Comparison of ENCODE assay signal across 9 cellular contexts in the genomic region with DNA sequence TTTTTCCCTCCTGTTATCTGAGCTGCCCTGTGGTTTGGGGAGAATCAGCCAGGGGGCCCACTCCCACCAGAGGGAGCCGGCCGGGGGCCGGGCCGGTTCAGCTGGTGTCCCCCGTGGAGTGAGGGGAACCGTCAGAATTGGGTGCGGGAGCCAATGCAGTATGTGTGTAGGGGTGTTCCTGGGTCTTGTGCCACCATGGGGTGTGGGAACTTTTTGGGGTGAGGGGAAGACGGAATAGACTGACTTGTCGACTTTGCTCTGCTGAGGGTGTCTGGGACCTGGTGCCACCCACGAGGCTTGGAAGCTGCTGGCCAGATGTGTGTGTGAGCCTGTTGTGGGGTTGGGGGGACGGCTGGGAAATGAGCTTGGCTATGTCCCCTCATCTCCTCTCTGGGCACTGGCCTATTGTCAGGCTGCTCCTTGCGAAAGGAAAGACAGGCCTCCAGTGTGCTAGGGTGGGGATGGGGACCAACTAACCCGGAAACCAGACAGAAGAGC. TPM values are rescaled to one million over a fixed set of nuclear protein-coding genes. Genes with fewer than 3 reads are reported as not detected.
DNase-seq lines count a peak whose midpoint lies in the region; ATAC-seq, FAIRE-seq and TF ChIP-seq lines count a peak whose summit lies in the region.
"Had no signal": no experiment of that assay in that cellular context is flagged by ENCODE, and none has a peak within 500 bp of the region (broad histone marks: within the 10 kb centered on the region; RNA-seq: fewer than 3 reads in every experiment).

No MANE protein-coding gene starts in this region.

- no peaks in the 10 kb centered on the region for H3K27me3 ChIP-seq in heart left ventricle
- no peaks in the 10 kb centered on the region for H3K27me3 ChIP-seq in GM12878 (replicated peaks in 1 of 2; ENCODE audit: control insufficient read depth in 2 of 2, insufficient read depth in 2 of 2, low read length in 1 of 2)
- no peaks in the 10 kb centered on the region for H3K27me3 ChIP-seq in mesenchymal stem cell (ENCODE audit: control insufficient read depth in 1 of 2, insufficient read depth in 1 of 2, low read length in 2 of 2)
- no peaks in the 10 kb centered on the region for H3K27me3 ChIP-seq in aorta (ENCODE audit: control insufficient read depth in 1 of 2, insufficient read depth in 2 of 2, low read length in 1 of 2)

- peak overlapping the region; percentile 65 for H4K91ac ChIP-seq in mesenchymal stem cell (ENCODE audit: low read length)

- peak overlapping the region; percentile 91 for H3K9ac ChIP-seq in GM12878 (ENCODE audit: control insufficient read depth, insufficient read depth, low read length)
- H3K9ac ChIP-seq in mesenchymal stem cell (ENCODE audit: low read length) = peak overlapping the region; percentile 98

- H3K9me3 ChIP-seq in heart left ventricle (no peaks in the 10 kb centered on the region), GM12878 (replicated peaks; ENCODE audit: control insufficient read depth, insufficient read depth, low read length) (no peaks in the 10 kb centered on the region), mesenchymal stem cell (ENCODE audit: control insufficient read depth, low read length) (no peaks in the 10 kb centered on the region), aorta (ENCODE audit: control insufficient read depth, low read length) (no peaks in the 10 kb centered on the region)

- no peak overlapping the region for H2BK5ac ChIP-seq in mesenchymal stem cell (ENCODE audit: low read depth, low read length, poor library complexity, severe bottlenecking)

- H4K20me1 ChIP-seq in GM12878 (ENCODE audit: control insufficient read depth, insufficient read depth) = no peaks in the 10 kb centered on the region

- H3K27ac ChIP-seq in heart left ventricle = peak overlapping the region in 11 of 12 donors; percentile 90 to 99 (median 95)
- peak overlapping the region; percentile 96 for H3K27ac ChIP-seq in GM12878 (ENCODE audit: control insufficient read depth, insufficient read depth)
- no peak overlapping the region for H3K27ac ChIP-seq in mesenchymal stem cell (ENCODE audit: low read length, poor library complexity, severe bottlenecking)
- peak overlapping the region in 1 of 2 donors; percentile 18 for H3K27ac ChIP-seq in aorta (ENCODE audit: low read depth in 1 of 2, low read length in 2 of 2)

- H2AK5ac ChIP-seq in mesenchymal stem cell (ENCODE audit: low read length, severe bottlenecking) = no peak overlapping the region

- WGBS in heart left ventricle, 4 donors = 4 to 10% (median 5%) methylated on average over 11 to 13 of the region's 13 CpGs
- under 1% methylated on average over 13 of the region's 13 CpGs for WGBS in GM12878 (ENCODE audit: insufficient coverage, insufficient replicate concordance, low lambda C conversion rate, missing lambda C conversion rate)
- 8% methylated on average over 12 of the region's 13 CpGs for WGBS in mesenchymal stem cell
- WGBS in aorta, 2 donors = 1 to 2% methylated on average over 13 of the region's 13 CpGs

- H2BK15ac ChIP-seq in mesenchymal stem cell (ENCODE audit: low read depth, poor library complexity, severe bottlenecking) = peak overlapping the region; percentile 89

- H3K4me3 ChIP-seq in heart left ventricle (peak overlapping the region; percentile 76 to 100 (median 88)), GM12878 (peak overlapping the region; percentile 91), mesenchymal stem cell (ENCODE audit: insufficient read depth in 1 of 2, low read depth in 1 of 2, low read length in 2 of 2) (peak overlapping the region; percentile 83 to 88), aorta (ENCODE audit: low read length in 2 of 2) (peak overlapping the region; percentile 73 to 78)

- H3K4me1 ChIP-seq in heart left ventricle = peaks cover 17 to 96% (median 83%) of the 10 kb centered on the region in 12 donors
- peaks cover 45% of the 10 kb centered on the region for H3K4me1 ChIP-seq in GM12878 (ENCODE audit: control insufficient read depth, insufficient read depth, low read length)
- H3K4me1 ChIP-seq in mesenchymal stem cell (ENCODE audit: control insufficient read depth, insufficient read depth, low read depth, low read length) = peaks cover 82% of the 10 kb centered on the region
- peaks cover 0 to 5% of the 10 kb centered on the region in 2 donors for H3K4me1 ChIP-seq in aorta (ENCODE audit: control insufficient read depth in 1 of 2, insufficient read depth in 2 of 2, low read length in 2 of 2)

- H2BK120ac ChIP-seq in mesenchymal stem cell (ENCODE audit: low read depth, low read length) = peak overlapping the region; percentile 77

- DNase-seq in heart left ventricle (peak in 2 of 5 donors; percentile 32), left cardiac atrium (no peak), GM12878 (ENCODE audit: low read depth, low spot score) (no peak), mesenchymal stem cell (no peak), aorta (peak in 1 of 2 donors; percentile 51), OCI-M2 (lab: John Stamatoyannopoulos, UW; ENCODE audit: unreplicated experiment) (no peak), hypothalamus (lab: John Stamatoyannopoulos, UW) (no peak)

- in situ Hi-C loops in GM12878 (cut with MboI) = no loop called here

- TF ChIP-seq POLR2A in heart left ventricle (IDR thresholded peaks at IDR 0.05) (no peak), GM12878 (IDR thresholded peaks at IDR 0.05; ENCODE audit: low read depth, low read length) (no peak; the same call in 1 of the 2 replicates)

- no peaks in the 10 kb centered on the region for H3K36me3 ChIP-seq in heart left ventricle
- H3K36me3 ChIP-seq in GM12878 (ENCODE audit: control insufficient read depth in 2 of 2, insufficient read depth in 2 of 2, low read length in 1 of 2) = no peaks in the 10 kb centered on the region
- no peaks in the 10 kb centered on the region for H3K36me3 ChIP-seq in mesenchymal stem cell (ENCODE audit: control insufficient read depth in 1 of 2, insufficient read depth in 2 of 2, low read depth in 1 of 2, low read length in 2 of 2)
- H3K36me3 ChIP-seq in aorta (ENCODE audit: control insufficient read depth in 1 of 2, insufficient read depth in 2 of 2, low read length in 1 of 2) = no peaks in the 10 kb centered on the region

- SMC1A ChIA-PET in GM12878 (lab: Charles Lee; ENCODE audit: uncharacterized antibody, unreplicated experiment) = interaction anchor here (1.2 to 11.2 kb wide), 3 partner anchors 11 to 36 kb away, joined by 3 to 172 read pairs (median 6); a partner anchor contains a TSS

- H4K8ac ChIP-seq in mesenchymal stem cell (ENCODE audit: low read length) = peak overlapping the region; percentile 56

- peak overlapping the region in 1 of 2 experiments; percentile 8 for H3K14ac ChIP-seq in mesenchymal stem cell (ENCODE audit: low read length in 2 of 2)

- TF ChIP-seq EP300 in GM12878 (IDR thresholded peaks at IDR 0.05; ENCODE audit: borderline replicate concordance in 1 of 2, control insufficient read depth in 1 of 2, low read depth in 2 of 2, low read length in 2 of 2) = no peak

- peak overlapping the region; percentile 100 for H3K4me2 ChIP-seq in GM12878 (ENCODE audit: control insufficient read depth, insufficient read depth)
- H3K4me2 ChIP-seq in mesenchymal stem cell (ENCODE audit: low read length, poor library complexity, severe bottlenecking) = peak overlapping the region; percentile 93

- FAIRE-seq in GM12878 (lab: Jason Lieb, UNC) = no peak
- FAIRE-seq: endometrium had no signal

- ATAC-seq in heart left ventricle (no peak), left cardiac atrium (no peak), GM12878 (no peak), aorta (ENCODE audit: low FRiP score) (no peak), HG03378 (IDR thresholded peaks at IDR 0.05; ENCODE audit: unreplicated experiment) (no peak)

- TF ChIP-seq RAD21 in GM12878 (IDR thresholded peaks at IDR 0.05; ENCODE audit: insufficient read depth, low read depth, low read length) = no peak

- CTCF ChIA-PET in GM12878 (lab: Yijun Ruan, JAX) = interaction anchor here (0.6 to 8.4 kb wide), 8 partner anchors 8 to 39 kb away, joined by 3 to 90 read pairs (median 4); a partner anchor contains a TSS

- intact Hi-C loops in heart left ventricle (cut with DNase I) = loop anchor here in 2 of 10 donors (2.0 to 10.0 kb wide), 2 partner anchors 26 to 654 kb away; a partner anchor contains a TSS
- intact Hi-C loops in left cardiac atrium (cut with DNase I) = no loop called here
- intact Hi-C loops in GM12878 (cut with micrococcal nuclease; ENCODE audit: unreplicated experiment) = loop anchor here (10.0 kb wide), 1 partner anchor 96 kb away; a partner anchor contains a TSS
- intact Hi-C loops in aorta (cut with DNase I) = no loop called here

- H2AFZ ChIP-seq in GM12878 (ENCODE audit: control insufficient read depth, low read depth, low read length) = peak overlapping the region; percentile 85; the same call in 1 of the 2 replicates
- H2AFZ ChIP-seq in mesenchymal stem cell (ENCODE audit: low read depth, low read length) = no peak overlapping the region

- H2BK12ac ChIP-seq in mesenchymal stem cell (ENCODE audit: low read length in 2 of 2) = peak overlapping the region; percentile 5 to 23

- POLR2A ChIA-PET in GM12878 (lab: Charles Lee) = interaction anchor here (1.0 to 2.6 kb wide), 5 partner anchors 8 to 213 kb away, joined by 3 to 11 read pairs (median 5); a partner anchor contains a TSS

- peak in 4 of 12 donors; percentile 7 to 21 (median 12) for TF ChIP-seq CTCF in heart left ventricle (IDR thresholded peaks at IDR 0.05)
- peak in 1 of 3 experiments; percentile 9; a peak in 1 of 6 replicates for TF ChIP-seq CTCF in GM12878 (IDR thresholded peaks at IDR 0.05 in 2 of 3, conservative IDR thresholded peaks at IDR 0.05 in 1 of 3; ENCODE audit: control insufficient read depth in 2 of 3, extremely low read depth in 1 of 3, insufficient read depth in 1 of 3, low read depth in 3 of 3, low read length in 3 of 3)

- H3K79me2 ChIP-seq in GM12878 (ENCODE audit: control insufficient read depth, insufficient read depth, low read length) = peaks cover 61% of the 10 kb centered on the region

- no TSS peak for BruUV-seq in GM12878 (replicated peaks; lab: Mats Ljungman, UMichigan)

- H3K79me1 ChIP-seq in mesenchymal stem cell (replicated peaks; ENCODE audit: low read length, poor library complexity, severe bottlenecking) = peaks cover 9% of the 10 kb centered on the region

- RAD21 ChIA-PET in GM12878 (lab: Charles Lee; ENCODE audit: unreplicated experiment) = interaction anchor here (0.6 to 12.6 kb wide), 6 partner anchors 9 to 117 kb away, joined by 4 to 156 read pairs (median 4); a partner anchor contains a TSS

- H3K4ac ChIP-seq in mesenchymal stem cell (ENCODE audit: low read depth in 1 of 2, low read length in 2 of 2) = peak overlapping the region in 1 of 2 experiments; percentile 58

- H3K18ac ChIP-seq in mesenchymal stem cell (ENCODE audit: low read depth in 1 of 2, low read length in 2 of 2) = peak overlapping the region in 1 of 2 experiments; percentile 86

- no peak overlapping the region for H3K23ac ChIP-seq in mesenchymal stem cell (ENCODE audit: low read length in 2 of 2)

RNA-seq across cellular contexts. Expression of a gene that starts 9.9 kb away (rescaled TPM):
- total RNA-seq in heart left ventricle = 10 to 100 TPM; 14.1 to 41.4 (median 19.4) TPM
- polyA plus RNA-seq in heart left ventricle = 10 to 100 TPM; 15.5 to 22.0 TPM
- total RNA-seq in left cardiac atrium = 10 to 100 TPM; 23.3 to 43.8 TPM
- 30.5 and 34.4 TPM in 2 replicates for total RNA-seq in GM12878 (2013; cell fraction: nucleolus; rRNA removed)
- 15.5 and 17.3 TPM in 2 replicates for total RNA-seq in GM12878 (2014; rRNA removed)
- 7.7 and 9.7 TPM in 2 replicates for total RNA-seq in GM12878 (2014; rRNA removed; fragmentation: Illumina TruSeq; extraction: Trizol)
- total RNA-seq in GM12878 (2021) = 33.6 and 34.8 TPM in 2 replicates
- polyA plus RNA-seq in GM12878 (2011; ENCODE audit: low read depth) = 12.0 TPM
- polyA plus RNA-seq in GM12878 (2011; rRNA removed) = 3.1 and 7.8 TPM in 2 replicates
- 10.0 and 13.4 TPM in 2 replicates for polyA plus RNA-seq in GM12878 (2011; cell fraction: cytosol; rRNA removed)
- 29.2 and 38.2 TPM in 2 replicates for polyA plus RNA-seq in GM12878 (2011; cell fraction: nucleus; rRNA removed)
- polyA plus RNA-seq in GM12878 (2012) = 23.0 and 26.5 TPM in 2 replicates
- 8.0 and 23.8 TPM in 2 replicates for polyA plus RNA-seq in GM12878 (2014; fragmentation: Illumina TruSeq; extraction: Trizol)
- under 1 TPM; 0.13 to 0.16 TPM for polyA plus RNA-seq in GM12878 (2014; fragmentation: Nextera tagmentation; extraction: Ambion mirVana)
- polyA plus RNA-seq in GM12878 (2014; rRNA removed) = 14.3 and 20.2 TPM in 2 replicates
- 10 to 100 TPM; 12.9 to 15.4 TPM for polyA plus RNA-seq in GM12878 (2016; fragmentation: Nextera tagmentation; extraction: Ambion mirVana)
- polyA minus RNA-seq in GM12878 (2011; rRNA and poly(A)+ RNA removed) = 8.7 and 13.7 TPM in 2 replicates
- polyA minus RNA-seq in GM12878 (2011; cell fraction: cytosol; rRNA and poly(A)+ RNA removed) = 15.1 and 20.3 TPM in 2 replicates
- 9.7 and 15.5 TPM in 2 replicates for polyA minus RNA-seq in GM12878 (2011; cell fraction: nucleus; rRNA and poly(A)+ RNA removed)
- polyA plus RNA-seq in mesenchymal stem cell (2013, experiment 1 of 2) = 32.6 TPM
- 32.1 TPM for polyA plus RNA-seq in mesenchymal stem cell (2013, experiment 2 of 2)
- total RNA-seq in aorta = 10 to 100 TPM; 52.7 to 88.3 TPM
- 10 to 100 TPM; 10.6 to 25.6 TPM for polyA plus RNA-seq in aorta

RNA-seq across cellular contexts. Expression of a gene that starts 31.2 kb away (rescaled TPM):
- total RNA-seq in heart left ventricle (1 to 10 TPM in 2 of 9 donors, under 1 TPM in 7; 0.07 to 9.8 (median 0.69) TPM), left cardiac atrium (1 to 10 TPM; 1.3 to 1.9 TPM), GM12878 (2014; rRNA removed) (39.0 and 43.8 TPM in 2 replicates), GM12878 (2014; rRNA removed; fragmentation: Illumina TruSeq; extraction: Trizol) (46.8 and 53.0 TPM in 2 replicates), GM12878 (2021) (47.7 and 52.0 TPM in 2 replicates), aorta (1 to 10 TPM; 1.7 to 2.5 TPM)
- polyA plus RNA-seq in heart left ventricle (1 to 10 TPM in 1 of 2 donors, under 1 TPM in 1; 0.34 to 2.8 TPM), GM12878 (2011; rRNA removed) (43.1 and 48.5 TPM in 2 replicates), GM12878 (2014; fragmentation: Illumina TruSeq; extraction: Trizol) (54.4 and 59.6 TPM in 2 replicates), GM12878 (2014; fragmentation: Nextera tagmentation; extraction: Ambion mirVana) (10 to 100 TPM; 13.3 to 18.6 TPM), GM12878 (2014; rRNA removed) (25.9 and 26.3 TPM in 2 replicates), GM12878 (2016; fragmentation: Nextera tagmentation; extraction: Ambion mirVana) (10 to 100 TPM; 59.3 to 60.9 TPM), aorta (1 to 10 TPM in 1 of 2 donors, under 1 TPM in 1; 0.38 to 1.6 TPM)
- 25.9 and 32.3 TPM in 2 replicates for total RNA-seq in GM12878 (2013; cell fraction: nucleolus; rRNA removed)
- 20.0 TPM for polyA plus RNA-seq in GM12878 (2011; ENCODE audit: low read depth)
- 18.9 and 20.1 TPM in 2 replicates for polyA plus RNA-seq in GM12878 (2011; cell fraction: cytosol; rRNA removed)
- polyA plus RNA-seq in GM12878 (2011; cell fraction: nucleus; rRNA removed) = 18.7 and 26.9 TPM in 2 replicates
- polyA plus RNA-seq in GM12878 (2012) = 18.9 and 19.5 TPM in 2 replicates
- polyA minus RNA-seq in GM12878 (2011; rRNA and poly(A)+ RNA removed) = 15.8 and 24.1 TPM in 2 replicates
- 9.6 and 10.5 TPM in 2 replicates for polyA minus RNA-seq in GM12878 (2011; cell fraction: cytosol; rRNA and poly(A)+ RNA removed)
- polyA minus RNA-seq in GM12878 (2011; cell fraction: nucleus; rRNA and poly(A)+ RNA removed) = 12.3 and 28.6 TPM in 2 replicates
- polyA plus RNA-seq in mesenchymal stem cell (2013, experiment 1 of 2) = 8.5 TPM
- 9.1 TPM for polyA plus RNA-seq in mesenchymal stem cell (2013, experiment 2 of 2)

RNA-seq across cellular contexts. Expression of a gene that starts 45.7 kb away (rescaled TPM):
- total RNA-seq in heart left ventricle (1 to 10 TPM; 1.2 to 8.7 (median 2.2) TPM), left cardiac atrium (1 to 10 TPM; 1.2 to 1.3 TPM), GM12878 (2014; rRNA removed) (not detected in 2 replicates), GM12878 (2014; rRNA removed; fragmentation: Illumina TruSeq; extraction: Trizol) (not detected in 2 replicates), GM12878 (2021) (not detected in 2 replicates), aorta (1 to 10 TPM; 1.8 to 2.2 TPM)
- polyA plus RNA-seq in heart left ventricle (under 1 TPM; 0.30 to 0.35 TPM), GM12878 (2011; rRNA removed) (not detected in 2 replicates), GM12878 (2014; fragmentation: Illumina TruSeq; extraction: Trizol) (not detected in 2 replicates), GM12878 (2014; fragmentation: Nextera tagmentation; extraction: Ambion mirVana) (not detected), GM12878 (2014; rRNA removed) (not detected in 2 replicates), GM12878 (2016; fragmentation: Nextera tagmentation; extraction: Ambion mirVana) (1 to 10 TPM in 1 of 2 experiments, not detected in 1; 1.6 TPM), aorta (not detected)
- total RNA-seq in GM12878 (2013; cell fraction: nucleolus; rRNA removed) = not detected in 2 replicates
- polyA plus RNA-seq in GM12878 (2011; ENCODE audit: low read depth) = not detected
- not detected in 2 replicates for polyA plus RNA-seq in GM12878 (2011; cell fraction: cytosol; rRNA removed)
- not detected in 2 replicates for polyA plus RNA-seq in GM12878 (2011; cell fraction: nucleus; rRNA removed)
- not detected in 2 replicates for polyA plus RNA-seq in GM12878 (2012)
- not detected in 2 replicates for polyA minus RNA-seq in GM12878 (2011; rRNA and poly(A)+ RNA removed)
- polyA minus RNA-seq in GM12878 (2011; cell fraction: cytosol; rRNA and poly(A)+ RNA removed) = not detected in 2 replicates
- not detected in 2 replicates for polyA minus RNA-seq in GM12878 (2011; cell fraction: nucleus; rRNA and poly(A)+ RNA removed)
- 0.44 TPM for polyA plus RNA-seq in mesenchymal stem cell (2013, experiment 1 of 2)
- polyA plus RNA-seq in mesenchymal stem cell (2013, experiment 2 of 2) = 0.29 TPM
